8 cellular contexts compared by ENCODE assay signal in genomic region chr12:131830335-131831020, GRCh38. TPM values are rescaled to one million over a fixed set of nuclear protein-coding genes. Genes with fewer than 3 reads are reported as not detected.
DNase-seq lines count a peak whose midpoint lies in the region; ATAC-seq, FAIRE-seq and TF ChIP-seq lines count a peak whose summit lies in the region.

No MANE protein-coding gene starts in this region.

- TF ChIP-seq EP300 in A549 (IDR thresholded peaks at IDR 0.05), result no peak
- no peak for TF ChIP-seq EP300 in HepG2 (IDR thresholded peaks at IDR 0.05; ENCODE audit: low read depth in 2 of 2, low read length in 2 of 2)
- TF ChIP-seq EP300 in HepG2 (CRISPR knock-in tag; IDR thresholded peaks at IDR 0.05; ENCODE audit: borderline replicate concordance), result no peak

- H3K27me3 ChIP-seq in ectodermal cell (ENCODE audit: control insufficient read depth, insufficient read depth, low read length, poor library complexity, severe bottlenecking) (peaks cover 56% of the 10 kb centered on the region), HepG2 (ENCODE audit: control insufficient read depth in 1 of 2, insufficient read depth in 2 of 2, low read length in 2 of 2) (peaks cover 5 to 50% of the 10 kb centered on the region in 2 experiments; a peak in 4 of 5 replicates)

- H4K20me1 ChIP-seq in HepG2 (ENCODE audit: insufficient read depth, low read length), result no peaks in the 10 kb centered on the region

- TF ChIP-seq POLR2A in A549 (IDR thresholded peaks at IDR 0.05; ENCODE audit: low read length) (peak; percentile 44), HepG2 (IDR thresholded peaks at IDR 0.05; ENCODE audit: insufficient read depth in 1 of 2, low read depth in 2 of 2, low read length in 2 of 2) (no peak)

- whole genome bisulfite sequencing in A549 (ENCODE audit: missing lambda C conversion rate), result 2% methylated on average over 25 of the region's 57 CpGs
- 0% methylated on average over 57 of the region's 57 CpGs for WGBS in ectodermal cell, 2 experiments
- 7% methylated on average over 3 of the region's 57 CpGs for WGBS in HepG2 (ENCODE audit: low lambda C conversion rate)

- H3K4me3 ChIP-seq in A549 (peak overlapping the region; percentile 91), ectodermal cell (ENCODE audit: insufficient read depth, low read depth, low read length) (peak overlapping the region; percentile 50), HepG2 (replicated peaks in 1 of 3; ENCODE audit: insufficient read depth in 1 of 3, low read depth in 2 of 3, low read length in 3 of 3) (peak overlapping the region; percentile 54 to 73 (median 58))

- H3K4me1 ChIP-seq in A549 (peaks cover 31% of the 10 kb centered on the region), ectodermal cell (ENCODE audit: control insufficient read depth, insufficient read depth, low read length) (peaks cover 23% of the 10 kb centered on the region), HepG2 (ENCODE audit: insufficient read depth, low read length) (peaks cover 59% of the 10 kb centered on the region)

- H3K27ac ChIP-seq in A549, result peak overlapping the region; percentile 89 to 91
- peak overlapping the region; percentile 16 for H3K27ac ChIP-seq in ectodermal cell (ENCODE audit: insufficient read depth, low read depth, low read length, poor library complexity, severe bottlenecking)
- no peak overlapping the region for H3K27ac ChIP-seq in HepG2 (ENCODE audit: extremely low read length, insufficient read depth, low read length)

- no peaks in the 10 kb centered on the region for H3K9me3 ChIP-seq in A549
- no peaks in the 10 kb centered on the region for H3K9me3 ChIP-seq in ectodermal cell (ENCODE audit: control insufficient read depth, low read length)
- H3K9me3 ChIP-seq in HepG2 (ENCODE audit: low read length), result no peaks in the 10 kb centered on the region

- H3K9me3 Mint-ChIP-seq in stimulated activated naive B cell treated with anti-CD40 and anti-IgM and Interleukin-4, amounts not matched to agents 10 μg/mL and 1 μg/mL and 100 μg/mL, for 72 hours, result no peaks in the 10 kb centered on the region

- in situ Hi-C loops in HepG2 (cut with HindIII; ENCODE audit: extremely low pct_ligation_motif_present, low pct_unique_long_range_greater_than_20kb), result loop anchor here (10.0 to 25.0 kb wide), 2 partner anchors 216 to 718 kb away; no protein-coding TSS in a partner anchor

- no TSS peak for BruUV-seq in HepG2 (replicated peaks; lab: Mats Ljungman, UMichigan)

- H3K79me2 ChIP-seq in HepG2 (ENCODE audit: insufficient read depth, low read length), result no peaks in the 10 kb centered on the region

- no peak for FAIRE-seq in A549 (lab: Jason Lieb, UNC)
- FAIRE-seq in HepG2 (lab: Jason Lieb, UNC), result no peak

- H3K36me3 Mint-ChIP-seq in stimulated activated naive B cell treated with anti-CD40 and anti-IgM and Interleukin-4, amounts not matched to agents 10 μg/mL and 1 μg/mL and 100 μg/mL, for 72 hours, result no peaks in the 10 kb centered on the region

- H3K36me3 ChIP-seq in ectodermal cell (ENCODE audit: control insufficient read depth, insufficient read depth, low read length) (no peaks in the 10 kb centered on the region), HepG2 (replicated peaks in 1 of 2; ENCODE audit: control insufficient read depth in 1 of 2, insufficient read depth in 2 of 2, low read length in 2 of 2) (no peaks in the 10 kb centered on the region)

- DNase-seq in A549 (ENCODE audit: low read depth in 1 of 2, low spot score in 1 of 2) (peak; percentile 58 to 86), GF-D8 (lab: John Stamatoyannopoulos, UW) (peak; percentile 9), Kasumi-1 (lab: John Stamatoyannopoulos, UW) (peak; percentile 35 to 40), T1000 (lab: John Stamatoyannopoulos, UW) (peak; percentile 71), HepG2 (ENCODE audit: low spot score) (peak; percentile 43), GDM1 (lab: John Stamatoyannopoulos, UW) (no peak)
- DNase-seq in stimulated activated naive B cell treated with anti-CD40 and anti-IgM and Interleukin-4, amounts not matched to agents 10 μg/mL and 1 μg/mL and 100 μg/mL, for 72 hours, result peak; percentile 57

- TF ChIP-seq RAD21 in A549 (conservative IDR thresholded peaks at IDR 0.05 in 1 of 2, IDR thresholded peaks at IDR 0.05 in 1 of 2), result peak; percentile 75 to 89
- TF ChIP-seq RAD21 in HepG2 (CRISPR knock-in tag; IDR thresholded peaks at IDR 0.05), result peak; percentile 89

- POLR2A ChIA-PET in A549 (lab: Yijun Ruan, JAX), result interaction anchor here (0.6 kb wide), 1 partner anchor 867 kb away, joined by 5 read pairs; no protein-coding TSS in a partner anchor
- POLR2A ChIA-PET in HepG2 (lab: Yijun Ruan, JAX), result interaction anchor here (1.1 kb wide), 1 partner anchor 62 kb away, joined by 3 read pairs; no protein-coding TSS in a partner anchor

- peak; percentile 80 for TF ChIP-seq CTCF in A549 (IDR thresholded peaks at IDR 0.05)
- peak; percentile 87 for TF ChIP-seq CTCF in HepG2 (CRISPR knock-in tag; IDR thresholded peaks at IDR 0.05)

- intact Hi-C loops in HepG2 (cut with micrococcal nuclease; ENCODE audit: unreplicated experiment), result loop anchor here (10.0 kb wide), 4 partner anchors 64 to 726 kb away; partner anchors contain the start of genes PUS1 and ULK1

- H3K9ac ChIP-seq in HepG2 (ENCODE audit: insufficient read depth, low read depth, low read length), result peak overlapping the region; percentile 10; the same call in 1 of the 2 replicates

- H3K27me3 Mint-ChIP-seq in stimulated activated naive B cell treated with anti-CD40 and anti-IgM and Interleukin-4, amounts not matched to agents 10 μg/mL and 1 μg/mL and 100 μg/mL, for 72 hours, result peaks cover 0 to 4% of the 10 kb centered on the region in 2 donors

- H2AFZ ChIP-seq in HepG2 (ENCODE audit: low read length), result no peak overlapping the region

- peak overlapping the region; percentile 79 to 90 for H3K4me3 Mint-ChIP-seq in stimulated activated naive B cell treated with anti-CD40 and anti-IgM and Interleukin-4, amounts not matched to agents 10 μg/mL and 1 μg/mL and 100 μg/mL, for 72 hours

- CTCF ChIA-PET in A549 (lab: Yijun Ruan, JAX), result interaction anchor here (0.6 to 4.6 kb wide), 19 partner anchors 9 to 914 kb away, joined by 3 to 61 read pairs (median 4); partner anchors contain the start of gene EP400
- CTCF ChIA-PET in HepG2 (lab: Yijun Ruan, JAX; ENCODE audit: low intra/inter-chr PET ratio, low total read pairs), result no interaction called here

- ATAC-seq in A549 (peak; percentile 48 to 81), HepG2 (peak; percentile 79)
- ATAC-seq in stimulated activated naive B cell treated with anti-CD40 and anti-IgM and Interleukin-4, amounts not matched to agents 10 μg/mL and 1 μg/mL and 100 μg/mL, for 72 hours (replicated peaks), result peak; percentile 51 to 59

- H3K4me1 Mint-ChIP-seq in stimulated activated naive B cell treated with anti-CD40 and anti-IgM and Interleukin-4, amounts not matched to agents 10 μg/mL and 1 μg/mL and 100 μg/mL, for 72 hours, result peaks cover 26 to 45% of the 10 kb centered on the region in 2 donors

- H3K27ac Mint-ChIP-seq in stimulated activated naive B cell treated with anti-CD40 and anti-IgM and Interleukin-4, amounts not matched to agents 10 μg/mL and 1 μg/mL and 100 μg/mL, for 72 hours, result peak overlapping the region; percentile 65

- peak overlapping the region; percentile 95 for H3K4me2 ChIP-seq in A549
- H3K4me2 ChIP-seq in HepG2 (ENCODE audit: low read depth, low read length), result peak overlapping the region; percentile 84

TF ChIP-seq in A549, 52 proteins besides CTCF, POLR2A, EP300 and RAD21 (continues in another document):
- TF ChIP-seq ESRRA (IDR thresholded peaks at IDR 0.05; ENCODE audit: borderline replicate concordance, low read length) (no peak), MAZ (IDR thresholded peaks at IDR 0.05; ENCODE audit: borderline replicate concordance, low read depth, low read length) (peak; percentile 14; the same call in 1 of the 2 replicates), JUN (IDR thresholded peaks at IDR 0.05) (peak in 1 of 2 experiments; percentile 42; a peak in 2 of 5 replicates)

TF ChIP-seq in HepG2, 621 proteins besides CTCF, POLR2A, EP300 and RAD21 (continues in another document):
- TF ChIP-seq TCF12 (IDR thresholded peaks at IDR 0.05), result no peak
- 0 out of 2 replicates have a peak, but pooled peaks have one; percentile 9 for TF ChIP-seq TCF12 (CRISPR knock-in tag; IDR thresholded peaks at IDR 0.05)
- peak; percentile 31 for TF ChIP-seq XRCC5 (optimal IDR thresholded peaks at IDR 0.05; ENCODE audit: low read length)

RNA-seq across cellular contexts. Expression of gene MMP17, which starts 2.3 kb away (rescaled TPM):
- polyA plus RNA-seq in A549 (2011; rRNA removed), result 6.2 and 9.1 TPM in 2 replicates
- 19.6 and 30.3 TPM in 2 replicates for polyA plus RNA-seq in A549 (2012; cell fraction: cytosol; rRNA removed)
- polyA plus RNA-seq in A549 (2012; cell fraction: nucleus; rRNA removed), result 44.1 and 63.4 TPM in 2 replicates
- 7.2 to 8.7 TPM (median 7.9 TPM) in 3 replicates for polyA plus RNA-seq in A549 (2017; fragmentation: RNase III; extraction: RNeasy Plus Mini Kit Qiagen cat#74134 plus additional on column Dnase treatment)
- polyA minus RNA-seq in A549 (2011; rRNA and poly(A)+ RNA removed), result 3.6 and 3.7 TPM in 2 replicates
- 11.1 TPM for polyA plus RNA-seq in ectodermal cell (2013, experiment 1 of 4)
- 7.5 TPM for polyA plus RNA-seq in ectodermal cell (2013, experiment 2 of 4)
- polyA plus RNA-seq in ectodermal cell (2013, experiment 3 of 4), result 6.2 TPM
- 9.5 TPM for polyA plus RNA-seq in ectodermal cell (2013, experiment 4 of 4)
- 0.38 and 0.80 TPM in 2 replicates for total RNA-seq in HepG2 (2016; rRNA removed; fragmentation: Illumina TruSeq; extraction: Trizol)
- 0.79 and 1.1 TPM in 2 replicates for total RNA-seq in HepG2 (2016; cell fraction: cytosol; rRNA removed; fragmentation: Illumina TruSeq; extraction: Trizol; ENCODE audit: low read depth)
- total RNA-seq in HepG2 (2016; cell fraction: insoluble cytoplasmic fraction; rRNA removed; fragmentation: Illumina TruSeq; extraction: Trizol), result 0.36 and 0.78 TPM in 2 replicates
- total RNA-seq in HepG2 (2016; cell fraction: membrane; rRNA removed; fragmentation: Illumina TruSeq; extraction: Trizol), result 1.2 and 1.4 TPM in 2 replicates
- 0.69 and 0.75 TPM in 2 replicates for total RNA-seq in HepG2 (2016; cell fraction: nucleus; rRNA removed; fragmentation: Illumina TruSeq; extraction: Trizol)
- polyA plus RNA-seq in HepG2 (2011; rRNA removed), result 0.55 and 2.0 TPM in 2 replicates
- polyA plus RNA-seq in HepG2 (2011; cell fraction: cytosol; rRNA removed), result 0.69 and 1.1 TPM in 2 replicates
- polyA plus RNA-seq in HepG2 (2011; cell fraction: nucleus; rRNA removed), result 3.2 and 5.2 TPM in 2 replicates
- 0.24 and 0.57 TPM in 2 replicates for polyA plus RNA-seq in HepG2 (2012)
- 0.80 and 1.2 TPM in 2 replicates for polyA plus RNA-seq in HepG2 (2016; cell fraction: cytosol; fragmentation: Illumina TruSeq; extraction: Trizol; ENCODE audit: low read depth)
- polyA plus RNA-seq in HepG2 (2016; cell fraction: insoluble cytoplasmic fraction; fragmentation: Illumina TruSeq; extraction: Trizol; ENCODE audit: low read depth), result 0.53 and 1.4 TPM in 2 replicates
- 1.5 and 2.6 TPM in 2 replicates for polyA plus RNA-seq in HepG2 (2016; cell fraction: membrane; fragmentation: Illumina TruSeq; extraction: Trizol; ENCODE audit: low read depth)
- 2.1 and 2.8 TPM in 2 replicates for polyA plus RNA-seq in HepG2 (2016; cell fraction: nucleus; fragmentation: Illumina TruSeq; extraction: Trizol; ENCODE audit: insufficient read depth, low read depth)
- polyA minus RNA-seq in HepG2 (2011; rRNA and poly(A)+ RNA removed; ENCODE audit: low replicate concordance), result 0.70 and 1.1 TPM in 2 replicates
- polyA minus RNA-seq in HepG2 (2011; cell fraction: cytosol; rRNA and poly(A)+ RNA removed), result 1.5 TPM in 1 of 2 replicates, not detected in the other
- 1.4 and 2.6 TPM in 2 replicates for polyA minus RNA-seq in HepG2 (2011; cell fraction: nucleus; rRNA and poly(A)+ RNA removed)

Comparison
In these comparisons a context has a peak if more than half of its experiments do, and no peak if none do; other contexts are left out.
1. Of the 38 proteins assayed by ChIP-seq in both HepG2 and A549: peak only in HepG2: BCL3, HDAC2, HMGXB4 and MYC; only in A549: POLR2A and SMC3; in both: CTCF, MAX, MAZ and RAD21; in neither: 26; mixed calls (peak in some experiments, not most) for 2.